In the genomic region with DNA sequence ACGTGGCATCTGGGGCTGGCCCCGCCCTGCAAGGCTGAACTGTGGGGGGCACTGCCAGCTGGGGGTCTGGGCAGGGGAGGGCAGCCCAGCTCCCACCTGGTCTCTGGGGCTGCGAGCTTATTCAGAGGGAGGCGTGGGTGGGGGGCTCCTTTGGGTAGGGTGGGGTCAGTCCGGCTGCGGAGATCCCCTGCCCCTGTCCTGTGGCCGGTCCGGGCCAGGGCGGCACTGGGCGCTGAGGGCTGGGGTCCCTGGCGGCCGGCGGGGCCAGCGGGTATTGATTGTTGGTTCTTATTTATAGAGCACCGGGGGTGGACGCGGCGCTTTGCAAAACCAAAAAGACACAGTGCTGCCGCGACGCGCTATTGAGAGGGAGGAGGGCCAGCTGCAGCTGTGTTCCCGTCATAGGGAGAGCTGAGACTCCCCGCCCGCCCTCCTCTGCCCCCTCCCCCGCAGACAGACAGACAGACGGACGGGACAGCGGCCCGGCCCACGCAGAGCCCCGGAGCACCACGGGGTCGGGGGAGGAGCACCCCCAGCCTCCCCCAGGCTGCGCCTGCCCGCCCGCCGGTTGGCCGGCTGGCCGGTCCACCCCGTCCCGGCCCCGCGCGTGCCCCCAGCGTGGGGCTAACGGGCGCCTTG, we compare ENCODE assay signal across 18 cellular contexts. TPM values are rescaled to one million over a fixed set of nuclear protein-coding genes. Genes with fewer than 3 reads are reported as not detected.
A peak's percentile ranks its signal among the peaks of the same experiment; 100 is the strongest.
DNase-seq lines count a peak whose midpoint lies in the region; ATAC-seq and TF ChIP-seq lines count a peak whose summit lies in the region.
"Had no signal": no experiment of that assay in that cellular context is flagged by ENCODE, and none has a peak within 500 bp of the region (broad histone marks: within the 10 kb centered on the region; RNA-seq: fewer than 3 reads in every experiment).

No MANE protein-coding gene starts in this region.

- ATAC-seq in GM18873 (IDR thresholded peaks at IDR 0.05; ENCODE audit: low FRiP score, unreplicated experiment) (no peak), T-cell (replicated peaks in 1 of 4) (no peak)

- no peak overlapping the region for H3K4me3 ChIP-seq in HEK293 (ENCODE audit: low read depth, low read length)
- H3K4me3 ChIP-seq in SJCRH30 = peak overlapping the region; percentile 49
- H3K4me3 ChIP-seq in osteoblast (ENCODE audit: insufficient read depth, low read length) = no peak overlapping the region

- H4K20me1 ChIP-seq in osteoblast (ENCODE audit: insufficient read depth, low read length) = no peaks in the 10 kb centered on the region

- H3K27me3 ChIP-seq in SJCRH30 = peaks cover 38% of the 10 kb centered on the region
- peaks cover 64% of the 10 kb centered on the region for H3K27me3 ChIP-seq in osteoblast (ENCODE audit: insufficient read depth, low read length)

- DNase-seq in NCI-H524 (lab: John Stamatoyannopoulos, UW) (peak; percentile 27 to 33), NCI-H524 treated with DMSO at 0.1 percent for 48 hours (lab: John Stamatoyannopoulos, UW) (no peak), SJCRH30 (peak; percentile 57 to 61), osteoblast (ENCODE audit: insufficient read length, low spot score, missing footprints) (peak; percentile 93), HuH-7 (ENCODE audit: low spot score) (no peak), T-cell (no peak)
- DNase-seq: activated CD4-positive, alpha-beta memory T cell treated with anti-CD3 and anti-CD28 coated beads for 36 hours; activated naive CD8-positive, alpha-beta T cell treated with anti-CD3 and anti-CD28 coated beads for 36 hours; activated T-cell treated with anti-CD3 and anti-CD28 coated beads, Interleukin-2, amount 50 U/mL, for 48 hours; effector memory CD4-positive, alpha-beta T cell; hippocampal formation; midbrain; NCI-H1092 had no signal

- no peak overlapping the region for H3K4me2 ChIP-seq in osteoblast (ENCODE audit: insufficient read depth, low read length)

- TF ChIP-seq CTCF in HEK293 (tag by site-specific recombination; IDR thresholded peaks at IDR 0.05) = no peak
- TF ChIP-seq CTCF in osteoblast (IDR thresholded peaks at IDR 0.05; ENCODE audit: extremely low read depth, low read depth, low read length) = no peak

- H3K4me3 Mint-ChIP-seq in T-cell = no peak overlapping the region
- H3K4me3 Mint-ChIP-seq: activated CD4-positive, alpha-beta memory T cell treated with anti-CD3 and anti-CD28 coated beads for 36 hours; activated naive CD8-positive, alpha-beta T cell treated with anti-CD3 and anti-CD28 coated beads for 36 hours had no signal

- H3K9me3 Mint-ChIP-seq in T-cell = no peaks in the 10 kb centered on the region
- H3K9me3 Mint-ChIP-seq: activated CD4-positive, alpha-beta memory T cell treated with anti-CD3 and anti-CD28 coated beads for 36 hours; activated naive CD8-positive, alpha-beta T cell treated with anti-CD3 and anti-CD28 coated beads for 36 hours had no signal

- H3K27ac ChIP-seq in HEK293 (ENCODE audit: extremely low read depth, low read depth, low read length) (no peak overlapping the region), SJCRH30 (no peak overlapping the region), osteoblast (ENCODE audit: low read depth, low read length) (no peak overlapping the region)
- H3K27ac ChIP-seq: neutrophil, vagina had no signal

- no peaks in the 10 kb centered on the region for H3K36me3 Mint-ChIP-seq in T-cell
- H3K36me3 Mint-ChIP-seq: activated CD4-positive, alpha-beta memory T cell treated with anti-CD3 and anti-CD28 coated beads for 36 hours; activated naive CD8-positive, alpha-beta T cell treated with anti-CD3 and anti-CD28 coated beads for 36 hours had no signal

- CTCF ChIA-PET in HEK293 (lab: Yijun Ruan, JAX) = interaction anchor here (1.1 kb wide), 1 partner anchor 9 kb away, joined by 3 read pairs; no protein-coding TSS in a partner anchor
- CTCF ChIA-PET in T-cell (lab: Charles Lee) = interaction anchor here in 1 of 2 donors (0.6 kb wide), 1 partner anchor 8 kb away, joined by 3 read pairs; no protein-coding TSS in a partner anchor

- no peaks in the 10 kb centered on the region for H3K79me2 ChIP-seq in osteoblast (ENCODE audit: insufficient read depth, low read length)

- H3K4me1 Mint-ChIP-seq in T-cell = peaks cover 0 to 7% (median 2%) of the 10 kb centered on the region in 3 donors
- H3K4me1 Mint-ChIP-seq: activated naive CD8-positive, alpha-beta T cell treated with anti-CD3 and anti-CD28 coated beads for 36 hours had no signal

- POLR2A ChIA-PET in HEK293 (lab: Yijun Ruan, JAX) (interaction anchor here (0.6 to 3.4 kb wide), 8 partner anchors 9 to 73 kb away, joined by 4 to 40 read pairs (median 6); a partner anchor contains a TSS), T-cell (lab: Charles Lee) (no interaction called here)

- H3K27me3 Mint-ChIP-seq in T-cell = peaks cover 15 to 51% of the 10 kb centered on the region in 2 donors

- H2AFZ ChIP-seq in osteoblast (ENCODE audit: low read length) = no peak overlapping the region

- no peaks in the 10 kb centered on the region; the same call in 1 of the 2 replicates for H3K4me1 ChIP-seq in HEK293 (ENCODE audit: control insufficient read depth, insufficient read depth, low read length)
- peaks cover 57% of the 10 kb centered on the region for H3K4me1 ChIP-seq in SJCRH30
- no peaks in the 10 kb centered on the region for H3K4me1 ChIP-seq in osteoblast (ENCODE audit: insufficient read depth, low read length)

- H3K27ac Mint-ChIP-seq in T-cell = no peak overlapping the region
- H3K27ac Mint-ChIP-seq: activated CD4-positive, alpha-beta memory T cell treated with anti-CD3 and anti-CD28 coated beads for 36 hours; activated naive CD8-positive, alpha-beta T cell treated with anti-CD3 and anti-CD28 coated beads for 36 hours had no signal

- H3K36me3 ChIP-seq in HEK293 (ENCODE audit: control insufficient read depth in 2 of 2, insufficient read depth in 1 of 2, low read length in 2 of 2) (no peaks in the 10 kb centered on the region), SJCRH30 (no peaks in the 10 kb centered on the region), osteoblast (ENCODE audit: insufficient read depth, low read length) (no peaks in the 10 kb centered on the region)
- H3K36me3 ChIP-seq: neutrophil, vagina had no signal

- H3K9me3 ChIP-seq in HEK293 (ENCODE audit: control insufficient read depth, insufficient read depth, low read depth, low read length) = no peaks in the 10 kb centered on the region
- no peaks in the 10 kb centered on the region for H3K9me3 ChIP-seq in SJCRH30 (replicated peaks)
- H3K9me3 ChIP-seq in osteoblast (ENCODE audit: low read depth, low read length) = no peaks in the 10 kb centered on the region
- H3K9me3 ChIP-seq: neutrophil, vagina had no signal

TF ChIP-seq in HEK293, 187 proteins besides CTCF, POLR2A, EP300 and RAD21:
- TF ChIP-seq GLIS1 (tag by site-specific recombination; IDR thresholded peaks at IDR 0.05) (peak; percentile 40), ZNF596 (tag by site-specific recombination; IDR thresholded peaks at IDR 0.05) (no peak)

RNA-seq across cellular contexts. Expression of a gene that starts 2.6 kb away (rescaled TPM):
- 0.24 and 0.53 TPM in 2 replicates for total RNA-seq in SJCRH30 (2014; rRNA removed; shearing (Covaris generic))
- total RNA-seq in osteoblast (not detected in 2 replicates), T-cell (not detected)
- total RNA-seq: activated CD4-positive, alpha-beta memory T cell treated with anti-CD3 and anti-CD28 coated beads for 36 hours; activated naive CD8-positive, alpha-beta T cell treated with anti-CD3 and anti-CD28 coated beads for 36 hours; NCI-H460; vagina had no signal

RNA-seq across cellular contexts. Expression of a gene that starts 4.6 kb away (rescaled TPM):
- total RNA-seq in SJCRH30 (2014; rRNA removed; shearing (Covaris generic)) = not detected in 2 replicates
- total RNA-seq in osteoblast (not detected in 2 replicates), T-cell (not detected)
- total RNA-seq: activated CD4-positive, alpha-beta memory T cell treated with anti-CD3 and anti-CD28 coated beads for 36 hours; activated naive CD8-positive, alpha-beta T cell treated with anti-CD3 and anti-CD28 coated beads for 36 hours; NCI-H460; vagina had no signal

RNA-seq across cellular contexts. Expression of a gene that starts 21.1 kb away (rescaled TPM):
- total RNA-seq in SJCRH30 (2014; rRNA removed; shearing (Covaris generic)) = 29.7 and 38.7 TPM in 2 replicates
- total RNA-seq in osteoblast = 26.2 and 32.9 TPM in 2 replicates
- total RNA-seq in T-cell = 100 to 1,000 TPM; 133 to 142 (median 141) TPM

RNA-seq across cellular contexts. Expression of a gene that starts 21.2 kb away (rescaled TPM):
- total RNA-seq in SJCRH30 (2014; rRNA removed; shearing (Covaris generic)) = 73.0 and 88.1 TPM in 2 replicates
- 52.5 and 59.7 TPM in 2 replicates for total RNA-seq in osteoblast
- 10 to 100 TPM; 37.0 to 71.6 (median 64.0) TPM for total RNA-seq in T-cell

RNA-seq across cellular contexts. Expression of a gene that starts 28.3 kb away (rescaled TPM):
- total RNA-seq in SJCRH30 (2014; rRNA removed; shearing (Covaris generic)) = 0.49 and 2.0 TPM in 2 replicates
- not detected in 2 replicates for total RNA-seq in osteoblast
- not detected for total RNA-seq in T-cell
- total RNA-seq: activated CD4-positive, alpha-beta memory T cell treated with anti-CD3 and anti-CD28 coated beads for 36 hours; activated naive CD8-positive, alpha-beta T cell treated with anti-CD3 and anti-CD28 coated beads for 36 hours; NCI-H460 had no signal

Comparison
In these comparisons a context has a peak if more than half of its experiments do, and no peak if none do; other contexts are left out.
1. DNase-seq: peak in NCI-H524 (2 of 2), SJCRH30 (2 of 2) and osteoblast (single experiment); none in NCI-H524 treated with DMSO at 0.1 percent for 48 hours (single experiment), HuH-7 (single experiment) and T-cell (0 of 34).